In the genomic region with DNA sequence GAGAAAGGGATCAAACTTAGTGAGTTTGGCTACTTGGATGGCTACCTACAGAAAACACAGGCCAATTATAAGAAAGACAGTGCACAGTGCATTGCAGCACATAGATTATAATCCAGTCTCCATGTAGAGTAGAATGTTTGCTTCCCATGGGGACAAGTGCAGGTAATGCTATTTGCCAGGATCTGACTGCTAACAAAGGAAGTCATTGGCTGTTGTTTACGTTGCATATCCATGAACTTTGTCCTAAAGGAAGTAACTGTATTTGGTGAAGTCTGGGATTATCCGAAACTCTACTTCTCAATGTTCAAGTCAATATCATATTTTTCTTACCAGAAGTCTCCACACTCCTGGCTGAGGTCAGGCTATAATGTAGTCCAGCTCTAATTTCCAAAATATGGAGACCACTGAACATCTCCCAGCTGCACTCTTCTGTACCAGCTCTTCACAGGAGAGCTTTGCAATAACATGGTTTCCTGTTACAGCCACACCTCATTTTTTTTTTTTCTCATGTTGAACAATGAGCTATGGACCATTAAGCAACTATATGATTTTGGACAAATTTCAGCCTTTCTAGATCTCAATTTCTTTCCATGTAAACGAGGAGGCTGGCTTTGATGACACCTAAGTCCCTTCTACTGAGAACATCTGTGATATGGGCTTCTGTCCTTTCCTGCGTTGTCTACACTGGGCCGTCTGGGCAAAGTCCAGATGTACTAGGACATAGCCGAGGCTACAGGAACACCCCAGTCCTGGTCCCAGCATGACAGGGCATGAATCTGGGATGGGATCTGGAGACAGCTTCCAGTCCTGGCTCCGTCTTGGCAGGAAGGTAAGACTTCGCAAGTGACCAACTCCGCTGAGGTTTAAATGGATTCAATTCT, we compare ENCODE assay signal across 23 cellular contexts.
DNase-seq lines count a peak whose midpoint lies in the region; ATAC-seq and TF ChIP-seq lines count a peak whose summit lies in the region.
"Had no signal": no experiment of that assay in that cellular context is flagged by ENCODE, and none has a peak within 500 bp of the region (broad histone marks: within the 10 kb centered on the region; RNA-seq: fewer than 3 reads in every experiment).

No MANE protein-coding gene starts in this region.

- H3K9me3 Mint-ChIP-seq in endothelial cell (ENCODE audit: unreplicated experiment): no peaks in the 10 kb centered on the region

- ATAC-seq in left colon: peak; percentile 88
- no peak for ATAC-seq in left lobe of liver
- ATAC-seq: HCT116, Right ventricle myocardium inferior had no signal

- H3K27ac ChIP-seq in subcutaneous abdominal adipose tissue (ENCODE audit: low read depth, low read length): peak overlapping the region; percentile 31
- H3K27ac ChIP-seq: 22Rv1, BLaER1, SJSA1 had no signal

- peaks cover 0 to 10% (median 0%) of the 10 kb centered on the region in 5 donors for H3K9me3 ChIP-seq in subcutaneous abdominal adipose tissue (ENCODE audit: control insufficient read depth in 5 of 5, low read length in 5 of 5)
- H3K9me3 ChIP-seq: BLaER1, Caco-2, SJSA1 had no signal

- H3K9ac ChIP-seq in subcutaneous abdominal adipose tissue (ENCODE audit: low read length in 5 of 5): no peak overlapping the region
- H3K9ac ChIP-seq: BLaER1 had no signal

- H3K4me1 ChIP-seq in subcutaneous abdominal adipose tissue (ENCODE audit: control insufficient read depth in 5 of 5, insufficient read depth in 5 of 5, low read length in 5 of 5): peaks cover 0 to 21% (median 0%) of the 10 kb centered on the region in 5 donors
- H3K4me1 ChIP-seq: BLaER1, SJSA1 had no signal

- no peaks in the 10 kb centered on the region for H3K36me3 ChIP-seq in subcutaneous abdominal adipose tissue (ENCODE audit: control insufficient read depth in 5 of 5, insufficient read depth in 5 of 5, low read length in 5 of 5)
- H3K36me3 ChIP-seq: BLaER1, SJSA1 had no signal

- no peak overlapping the region for H3K4me3 Mint-ChIP-seq in endothelial cell (ENCODE audit: unreplicated experiment)
- H3K4me3 Mint-ChIP-seq: CD4-positive, alpha-beta memory T cell had no signal

- H3K27ac Mint-ChIP-seq in endothelial cell (ENCODE audit: unreplicated experiment): no peak overlapping the region
- H3K27ac Mint-ChIP-seq: CD4-positive, alpha-beta memory T cell had no signal

- no peak overlapping the region for H3K4me3 ChIP-seq in subcutaneous abdominal adipose tissue (ENCODE audit: low read depth in 1 of 5, low read length in 5 of 5)
- H3K4me3 ChIP-seq: BLaER1, SJSA1 had no signal

- TF ChIP-seq CTCF in endothelial cell (IDR thresholded peaks at IDR 0.05; ENCODE audit: unreplicated experiment): no peak

- intact Hi-C loops in left colon (cut with DNase I, micrococcal nuclease): no loop called here

- no peaks in the 10 kb centered on the region for H3K27me3 ChIP-seq in subcutaneous abdominal adipose tissue (ENCODE audit: control insufficient read depth in 5 of 5, insufficient read depth in 4 of 5, low read length in 5 of 5)
- H3K27me3 ChIP-seq: BLaER1, SJSA1 had no signal

- DNase-seq in NCI-H2029 (lab: John Stamatoyannopoulos, UW) (peak; percentile 34), NCI-H2029 treated with DMSO at 0.1 percent for 48 hours (lab: John Stamatoyannopoulos, UW) (no peak), DMS53 treated with DMSO at 0.1 percent for 48 hours (lab: John Stamatoyannopoulos, UW; ENCODE audit: unreplicated experiment) (peak; percentile 34), left colon (no peak), endothelial cell (ENCODE audit: low spot score) (no peak), left lobe of liver (ENCODE audit: low spot score) (no peak)
- DNase-seq in stimulated activated CD4-positive, alpha-beta T cell treated with anti-CD3 and anti-CD28 coated beads, Interleukin-15, amount 100 ng/mL, for 24 hours: no peak
- DNase-seq: ACHN; Caco-2; CD4-positive, alpha-beta memory T cell; DMS153; GDM1; GOT3; KG1; NCI-H1092 treated with DMSO at 0.1 percent for 48 hours; NCI-H146; NCI-H2081 had no signal

- H3K4me1 Mint-ChIP-seq in endothelial cell (ENCODE audit: unreplicated experiment): peaks cover 9% of the 10 kb centered on the region
- H3K4me1 Mint-ChIP-seq: CD4-positive, alpha-beta memory T cell had no signal

- H3K27me3 Mint-ChIP-seq in endothelial cell (ENCODE audit: unreplicated experiment): no peaks in the 10 kb centered on the region
- H3K27me3 Mint-ChIP-seq: CD4-positive, alpha-beta memory T cell had no signal

- no peaks in the 10 kb centered on the region for H3K36me3 Mint-ChIP-seq in endothelial cell (ENCODE audit: low read depth, unreplicated experiment)
- H3K36me3 Mint-ChIP-seq: CD4-positive, alpha-beta memory T cell had no signal

Comparison
In these comparisons a context has a peak if more than half of its experiments do, and no peak if none do; other contexts are left out.
1. DNase-seq: peak in NCI-H2029 (single experiment) and DMS53 treated with DMSO at 0.1 percent for 48 hours (single experiment); none in NCI-H2029 treated with DMSO at 0.1 percent for 48 hours (single experiment), left colon (0 of 2), stimulated activated CD4-positive, alpha-beta T cell treated with anti-CD3 and anti-CD28 coated beads, Interleukin-15, amount 100 ng/mL, for 24 hours (single experiment), endothelial cell (single experiment) and left lobe of liver (single experiment).